Comparison of ENCODE assay signal across 8 cellular contexts in the genomic region with DNA sequence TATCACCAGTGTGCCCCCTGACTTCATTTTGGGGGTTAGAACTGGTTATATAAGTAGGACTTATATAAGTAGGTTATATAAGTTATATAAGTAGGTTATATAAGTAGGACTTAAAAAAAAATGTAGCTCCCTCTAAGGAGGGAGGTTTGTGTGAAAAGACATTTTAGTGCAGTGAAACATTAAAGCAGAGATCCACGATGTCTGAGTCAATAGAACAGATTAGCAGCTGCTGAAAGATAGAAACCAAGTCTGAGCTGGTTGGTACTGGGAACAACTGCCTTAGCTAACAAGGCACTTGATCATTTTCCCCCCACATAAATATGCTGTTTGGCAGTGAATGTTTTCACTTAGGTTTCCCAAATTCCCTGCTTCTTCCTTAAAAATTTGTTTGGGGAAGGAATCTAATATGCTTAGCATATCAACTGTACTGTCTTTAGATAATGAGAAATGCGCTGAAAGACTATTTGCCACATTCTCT. TPM values are rescaled to one million over a fixed set of nuclear protein-coding genes. Genes with fewer than 3 reads are reported as not detected.
A peak's percentile ranks its signal among the peaks of the same experiment; 100 is the strongest.
DNase-seq lines count a peak whose midpoint lies in the region; ATAC-seq and TF ChIP-seq lines count a peak whose summit lies in the region.

No MANE protein-coding gene starts in this region.

- peaks cover 0 to 28% of the 10 kb centered on the region in 2 donors for H3K4me1 ChIP-seq in right atrium auricular region

- peaks cover 28% of the 10 kb centered on the region for H3K4me1 Mint-ChIP-seq in stimulated activated effector memory CD8-positive, alpha-beta T cell treated with anti-CD3 and anti-CD28 coated beads, Interleukin-12 subunit alpha, Interleukin-12 subunit beta, amount 100 ng/mL, for 72 hours

- peaks cover 46% of the 10 kb centered on the region for H3K36me3 Mint-ChIP-seq in stimulated activated effector memory CD8-positive, alpha-beta T cell treated with anti-CD3 and anti-CD28 coated beads, Interleukin-12 subunit alpha, Interleukin-12 subunit beta, amount 100 ng/mL, for 72 hours

- no peaks in the 10 kb centered on the region for H3K9me3 ChIP-seq in right atrium auricular region

- no peaks in the 10 kb centered on the region for H3K27me3 ChIP-seq in right atrium auricular region

- H3K4me3 ChIP-seq in right atrium auricular region (peak overlapping the region; percentile 87 to 91), WI38 (ENCODE audit: low read depth, low read length) (peak overlapping the region; percentile 78)

- H3K27ac ChIP-seq in right atrium auricular region, result peak overlapping the region; percentile 83 to 84

- no peak for ATAC-seq in stimulated activated effector memory CD8-positive, alpha-beta T cell treated with anti-CD3 and anti-CD28 coated beads, Interleukin-12 subunit alpha, Interleukin-12 subunit beta, amount 100 ng/mL, for 72 hours

- no peak for DNase-seq in right atrium auricular region (ENCODE audit: low spot score)
- no peak for DNase-seq in cardiac septum (ENCODE audit: low spot score)
- peak; percentile 45 for DNase-seq in globus pallidus (ENCODE audit: low spot score)
- no peak for DNase-seq in stimulated activated effector memory CD8-positive, alpha-beta T cell treated with anti-CD3 and anti-CD28 coated beads, Interleukin-12 subunit alpha, Interleukin-12 subunit beta, amount 100 ng/mL, for 72 hours (ENCODE audit: low spot score in 2 of 2)
- DNase-seq in GOT3 (lab: John Stamatoyannopoulos, UW), result no peak
- DNase-seq in effector CD8-positive, alpha-beta T cell (lab: John Stamatoyannopoulos, UW), result no peak
- DNase-seq in stimulated activated CD8-positive, alpha-beta memory T cell treated with anti-CD3 and anti-CD28 coated beads, Interleukin-4, amount 100 ng/mL, for 48 hours, result no peak

- TF ChIP-seq CTCF in right atrium auricular region (IDR thresholded peaks at IDR 0.05), result no peak
- TF ChIP-seq CTCF in WI38 (IDR thresholded peaks at IDR 0.05; ENCODE audit: low read depth, low read length), result no peak

- intact Hi-C loops in cardiac septum (cut with DNase I), result no loop called here

- H3K36me3 ChIP-seq in right atrium auricular region, result peaks cover 17% of the 10 kb centered on the region

- H3K27ac Mint-ChIP-seq in stimulated activated effector memory CD8-positive, alpha-beta T cell treated with anti-CD3 and anti-CD28 coated beads, Interleukin-12 subunit alpha, Interleukin-12 subunit beta, amount 100 ng/mL, for 72 hours, result peak overlapping the region; percentile 99

- peak overlapping the region; percentile 85 for H3K4me3 Mint-ChIP-seq in stimulated activated effector memory CD8-positive, alpha-beta T cell treated with anti-CD3 and anti-CD28 coated beads, Interleukin-12 subunit alpha, Interleukin-12 subunit beta, amount 100 ng/mL, for 72 hours

- H3K9me3 Mint-ChIP-seq in stimulated activated effector memory CD8-positive, alpha-beta T cell treated with anti-CD3 and anti-CD28 coated beads, Interleukin-12 subunit alpha, Interleukin-12 subunit beta, amount 100 ng/mL, for 72 hours, result no peaks in the 10 kb centered on the region

RNA-seq across cellular contexts. Expression of a gene that starts 2.1 kb away (rescaled TPM):
- total RNA-seq in right atrium auricular region (1,000 to 10,000 TPM in 1 of 2 donors, 100 to 1,000 TPM in 1; 609 to 1,510 TPM), cardiac septum (366 TPM)

RNA-seq across cellular contexts. Expression of a gene that starts 13.9 kb away (rescaled TPM):
- total RNA-seq in right atrium auricular region, result 1 to 10 TPM; 3.2 to 3.9 TPM
- 1.2 TPM for total RNA-seq in cardiac septum

RNA-seq across cellular contexts. Expression of a gene that starts 54.6 kb away (rescaled TPM):
- total RNA-seq in right atrium auricular region (1 to 10 TPM; 3.8 to 5.8 TPM), cardiac septum (3.1 TPM)
